In the genomic region with DNA sequence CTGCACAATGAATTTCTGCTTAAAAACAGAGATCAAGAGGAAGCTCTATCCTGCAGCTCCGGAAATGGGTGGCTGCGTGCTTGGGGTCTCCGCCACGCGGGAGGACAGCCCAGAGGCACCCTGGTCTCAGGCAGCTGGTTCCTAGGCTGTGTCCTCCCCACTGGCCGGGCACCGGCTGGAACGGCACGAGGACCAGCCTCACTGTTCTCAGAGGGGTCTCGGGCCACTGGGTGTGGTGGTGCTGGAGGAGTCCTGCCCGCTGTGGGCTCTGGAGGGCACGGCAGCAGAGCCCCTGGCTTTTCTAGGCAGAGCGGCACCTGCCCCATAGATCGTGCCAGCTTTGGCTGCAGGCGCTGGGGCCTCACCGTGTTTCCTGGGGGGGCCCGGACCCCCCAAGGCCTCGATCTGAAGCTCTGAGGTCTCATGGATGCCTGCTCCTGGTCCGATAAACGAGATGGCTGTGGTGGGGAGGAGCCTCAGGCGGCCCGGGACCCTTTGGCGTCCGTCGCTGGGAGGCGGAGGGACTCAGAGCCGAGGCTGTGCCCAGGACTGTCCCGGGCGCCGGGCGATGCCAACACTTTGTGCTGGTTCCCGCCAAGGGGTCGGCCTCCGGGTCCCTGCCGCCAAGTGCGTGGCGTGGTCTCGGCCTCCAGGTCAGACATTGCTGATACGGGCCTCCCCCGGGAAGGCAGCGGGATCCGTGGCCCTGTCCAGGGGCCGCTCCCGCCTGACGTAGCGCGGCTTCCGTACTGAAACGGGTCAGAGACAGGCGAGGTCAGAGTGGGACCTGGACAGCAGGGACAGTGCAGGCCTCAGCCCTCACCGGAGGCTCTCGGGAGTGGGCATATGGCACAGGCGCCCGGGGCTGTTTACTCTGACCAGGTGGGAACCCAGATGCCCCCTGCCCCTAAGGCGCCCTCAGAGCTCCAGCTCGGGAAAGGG, we compare ENCODE assay signal across 20 cellular contexts. TPM values are rescaled to one million over a fixed set of nuclear protein-coding genes. Genes with fewer than 3 reads are reported as not detected.
DNase-seq lines count a peak whose midpoint lies in the region; ATAC-seq, FAIRE-seq and TF ChIP-seq lines count a peak whose summit lies in the region.
"Had no signal": no experiment of that assay in that cellular context is flagged by ENCODE, and none has a peak within 500 bp of the region (broad histone marks: within the 10 kb centered on the region; RNA-seq: fewer than 3 reads in every experiment).

No MANE protein-coding gene starts in this region.

- H3K79me2 ChIP-seq in SK-N-SH (ENCODE audit: insufficient read depth) = no peaks in the 10 kb centered on the region
- no peaks in the 10 kb centered on the region for H3K79me2 ChIP-seq in hepatocyte

- CTCF ChIA-PET in SK-N-SH (lab: Yijun Ruan, JAX) = interaction anchor here (1.7 kb wide), 1 partner anchor 18 kb away, joined by 5 read pairs; no protein-coding TSS in a partner anchor
- CTCF ChIA-PET in RWPE1 (lab: Yijun Ruan, JAX) = interaction anchor here (0.9 kb wide), 1 partner anchor 10 kb away, joined by 3 read pairs; no protein-coding TSS in a partner anchor

- H2AFZ ChIP-seq in SK-N-SH (ENCODE audit: low read depth) (no peak overlapping the region), hepatocyte (no peak overlapping the region)
- H2AFZ ChIP-seq: neural progenitor cell had no signal

- no peak for ATAC-seq in SK-N-SH treated with all-trans-retinoic acid at 6 μM for 48 hours
- no peak for ATAC-seq in gastrocnemius medialis
- no peak for ATAC-seq in HG02642 (IDR thresholded peaks at IDR 0.05; ENCODE audit: poor library complexity, unreplicated experiment)
- ATAC-seq: activated T-helper 17 cell treated with anti-CD3 and anti-CD28 coated beads, Interleukin-2, amount 50 U/mL, for 72 hours had no signal

- in situ Hi-C loops in gastrocnemius medialis (cut with MboI; ENCODE audit: low sequenced_read_pairs in 4 of 4) = no loop called here

- no peaks in the 10 kb centered on the region for H4K20me1 ChIP-seq in SK-N-SH (ENCODE audit: insufficient read depth)
- H4K20me1 ChIP-seq in hepatocyte (ENCODE audit: insufficient read depth, poor library complexity, severe bottlenecking) = no peaks in the 10 kb centered on the region

- no peaks in the 10 kb centered on the region for H3F3A ChIP-seq in SK-N-SH (replicated peaks; ENCODE audit: insufficient read depth)

- intact Hi-C loops in gastrocnemius medialis (cut with DNase I; ENCODE audit: low total_unique reads) = no loop called here

- no peaks in the 10 kb centered on the region for H3K27me3 ChIP-seq in SK-N-SH (ENCODE audit: insufficient read depth)
- H3K27me3 ChIP-seq in hepatocyte = no peaks in the 10 kb centered on the region
- peaks cover 0 to 3% (median 0%) of the 10 kb centered on the region in 3 donors for H3K27me3 ChIP-seq in gastrocnemius medialis

- H3K4me2 ChIP-seq in SK-N-SH = no peak overlapping the region
- H3K4me2 ChIP-seq in hepatocyte = no peak overlapping the region
- H3K4me2 ChIP-seq: neural progenitor cell had no signal

- TF ChIP-seq EP300 in SK-N-SH (IDR thresholded peaks at IDR 0.05; ENCODE audit: borderline replicate concordance in 1 of 2, low read depth in 1 of 2, low read length in 1 of 2) = no peak

- peaks cover 5% of the 10 kb centered on the region for H3K27me3 Mint-ChIP-seq in nephron progenitor cell (ENCODE audit: low read depth, poor library complexity)
- H3K27me3 Mint-ChIP-seq: activated CD4-positive, alpha-beta T cell treated with anti-CD3 and anti-CD28 coated beads, Interleukin-2, amount 10 ng/mL, durations not matched to agents 7 days and 5 days; activated T-helper 17 cell treated with anti-CD3 and anti-CD28 coated beads, Interleukin-2, amount 50 U/mL, for 72 hours; CD4-positive, CD25-positive, alpha-beta regulatory T cell had no signal

- POLR2A ChIA-PET in SK-N-SH (lab: Yijun Ruan, JAX) = no interaction called here
- POLR2A ChIA-PET in RWPE1 (lab: Yijun Ruan, JAX; ENCODE audit: low non-redundant PET) = no interaction called here

- WGBS in SK-N-SH (ENCODE audit: low lambda C conversion rate) = 100% methylated on average over 5 of the region's 56 CpGs
- WGBS in hepatocyte (ENCODE audit: low lambda C conversion rate, missing lambda C conversion rate) = 95% methylated on average over 55 of the region's 56 CpGs

- peaks cover 5% of the 10 kb centered on the region for H3K4me1 Mint-ChIP-seq in nephron progenitor cell
- H3K4me1 Mint-ChIP-seq: activated T-helper 17 cell treated with anti-CD3 and anti-CD28 coated beads, Interleukin-2, amount 50 U/mL, for 72 hours; neural progenitor cell had no signal

- no peak overlapping the region for H3K9ac ChIP-seq in SK-N-SH
- H3K9ac ChIP-seq: neural progenitor cell had no signal

- H3K4me1 ChIP-seq in SK-N-SH (ENCODE audit: control insufficient read depth in 1 of 2, insufficient read depth in 2 of 2, low read depth in 1 of 2, low read length in 1 of 2) = peaks cover 4 to 18% of the 10 kb centered on the region in 2 experiments; a peak in 2 of 4 replicates
- H3K4me1 ChIP-seq in hepatocyte (ENCODE audit: insufficient read depth) = peaks cover 13% of the 10 kb centered on the region
- H3K4me1 ChIP-seq in gastrocnemius medialis = peaks cover 0 to 12% of the 10 kb centered on the region in 2 donors

- H3K4me3 ChIP-seq in SK-N-SH (ENCODE audit: low read depth in 2 of 2, low read length in 1 of 2) (no peak overlapping the region), hepatocyte (no peak overlapping the region), gastrocnemius medialis (no peak overlapping the region)
- H3K4me3 ChIP-seq: neural progenitor cell had no signal

- peak; percentile 24 for DNase-seq in SK-N-SH
- DNase-seq in RWPE1 (ENCODE audit: low spot score) = no peak
- peak; percentile 8 for DNase-seq in hepatocyte (ENCODE audit: low spot score)
- peak; percentile 1 to 10 for DNase-seq in gastrocnemius medialis
- DNase-seq in GM12891 (ENCODE audit: insufficient read length, low spot score) = no peak
- DNase-seq in nephron progenitor cell = no peak
- DNase-seq: activated CD4-positive, alpha-beta T cell treated with anti-CD3 and anti-CD28 coated beads, Interleukin-2, amount 10 ng/mL, durations not matched to agents 7 days and 5 days; CD4-positive, CD25-positive, alpha-beta regulatory T cell; cortex of kidney; HCEC 1CT; MM.1S; small intestine; stimulated activated naive CD4-positive, alpha-beta T cell treated with Interleukin-2 at 50 U/mL for 16 hours; T-helper 2 cell had no signal

- TF ChIP-seq POLR2A in gastrocnemius medialis (IDR thresholded peaks at IDR 0.05) (no peak), GM12891 (IDR thresholded peaks at IDR 0.05; ENCODE audit: low read depth, low read length) (no peak)

- FAIRE-seq in GM12891 (lab: Jason Lieb, UNC) = no peak
- FAIRE-seq: astrocyte, small intestine had no signal

- H3K9me3 ChIP-seq in SK-N-SH (no peaks in the 10 kb centered on the region), hepatocyte (ENCODE audit: low read depth) (no peaks in the 10 kb centered on the region), gastrocnemius medialis (no peaks in the 10 kb centered on the region)

- H3K27ac Mint-ChIP-seq in nephron progenitor cell = no peak overlapping the region
- H3K27ac Mint-ChIP-seq: activated CD4-positive, alpha-beta T cell treated with anti-CD3 and anti-CD28 coated beads, Interleukin-2, amount 10 ng/mL, durations not matched to agents 7 days and 5 days; activated T-helper 17 cell treated with anti-CD3 and anti-CD28 coated beads, Interleukin-2, amount 50 U/mL, for 72 hours; CD4-positive, CD25-positive, alpha-beta regulatory T cell had no signal

- TF ChIP-seq RAD21 in SK-N-SH (IDR thresholded peaks at IDR 0.05; ENCODE audit: low read length) = no peak

- no peak for TF ChIP-seq CTCF in SK-N-SH (IDR thresholded peaks at IDR 0.05)
- no peak for TF ChIP-seq CTCF in RWPE1 (conservative IDR thresholded peaks at IDR 0.05; ENCODE audit: low read depth)
- no peak for TF ChIP-seq CTCF in hepatocyte (IDR thresholded peaks at IDR 0.05; ENCODE audit: poor library complexity)
- TF ChIP-seq CTCF in gastrocnemius medialis (IDR thresholded peaks at IDR 0.05 in 4 of 5, conservative IDR thresholded peaks at IDR 0.05 in 1 of 5) = no peak
- TF ChIP-seq CTCF in nephron progenitor cell (IDR thresholded peaks at IDR 0.05) = no peak

- H3K36me3 ChIP-seq in SK-N-SH (replicated peaks in 1 of 2; ENCODE audit: control insufficient read depth in 1 of 2, insufficient read depth in 2 of 2, low read length in 1 of 2) (no peaks in the 10 kb centered on the region), hepatocyte (replicated peaks; ENCODE audit: insufficient read depth, low read depth) (no peaks in the 10 kb centered on the region), gastrocnemius medialis (no peaks in the 10 kb centered on the region)
- H3K36me3 ChIP-seq: neural progenitor cell had no signal

- H3K27ac ChIP-seq in SK-N-SH (ENCODE audit: low read depth in 2 of 2, low read length in 1 of 2) (no peak overlapping the region), RWPE1 (peak overlapping the region; percentile 10; the same call in 1 of the 2 replicates), hepatocyte (no peak overlapping the region), gastrocnemius medialis (no peak overlapping the region)
- H3K27ac ChIP-seq: 22Rv1, neural progenitor cell had no signal

- H3K9me2 ChIP-seq in SK-N-SH (no peaks in the 10 kb centered on the region), hepatocyte (replicated peaks; ENCODE audit: insufficient read depth) (no peaks in the 10 kb centered on the region)

- H3K36me3 Mint-ChIP-seq in nephron progenitor cell (ENCODE audit: low read depth) = no peaks in the 10 kb centered on the region
- H3K36me3 Mint-ChIP-seq: CD4-positive, CD25-positive, alpha-beta regulatory T cell had no signal

- H3K4me3 Mint-ChIP-seq in nephron progenitor cell = no peak overlapping the region
- H3K4me3 Mint-ChIP-seq: activated CD4-positive, alpha-beta T cell treated with anti-CD3 and anti-CD28 coated beads, Interleukin-2, amount 10 ng/mL, durations not matched to agents 7 days and 5 days; activated T-helper 17 cell treated with anti-CD3 and anti-CD28 coated beads, Interleukin-2, amount 50 U/mL, for 72 hours; CD4-positive, CD25-positive, alpha-beta regulatory T cell; neural progenitor cell had no signal

- no peaks in the 10 kb centered on the region for H3K9me3 Mint-ChIP-seq in nephron progenitor cell
- H3K9me3 Mint-ChIP-seq: activated CD4-positive, alpha-beta T cell treated with anti-CD3 and anti-CD28 coated beads, Interleukin-2, amount 10 ng/mL, durations not matched to agents 7 days and 5 days; activated T-helper 17 cell treated with anti-CD3 and anti-CD28 coated beads, Interleukin-2, amount 50 U/mL, for 72 hours; CD4-positive, CD25-positive, alpha-beta regulatory T cell; neural progenitor cell had no signal

RNA-seq across cellular contexts. Expression of gene RNF223, which starts 8.4 kb away (rescaled TPM):
- polyA plus RNA-seq in SK-N-SH (2012; rRNA removed) (not detected in 2 replicates), hepatocyte (0.88 and 2.6 TPM in 2 replicates)
- polyA plus RNA-seq in SK-N-SH (2012; cell fraction: cytosol; rRNA removed) = not detected in 2 replicates
- polyA plus RNA-seq in SK-N-SH (2012; cell fraction: nucleus; rRNA removed) = 0.04 TPM in 1 of 2 replicates, not detected in the other
- total RNA-seq in hepatocyte (0.08 and 0.43 TPM in 2 replicates), gastrocnemius medialis (not detected)
- 0.08 TPM for polyA plus RNA-seq in GM12891 (2012; ENCODE audit: low read depth, missing spikeins)
- total RNA-seq: activated CD4-positive, alpha-beta T cell treated with anti-CD3 and anti-CD28 coated beads, Interleukin-2, amount 10 ng/mL, durations not matched to agents 7 days and 5 days; activated T-helper 17 cell treated with anti-CD3 and anti-CD28 coated beads, Interleukin-2, amount 50 U/mL, for 72 hours; CD4-positive, CD25-positive, alpha-beta regulatory T cell had no signal
- polyA plus RNA-seq: CD4-positive, CD25-positive, alpha-beta regulatory T cell had no signal

RNA-seq across cellular contexts. Expression of gene C1orf159, which starts 33.4 kb away (rescaled TPM):
- 10.1 and 10.2 TPM in 2 replicates for polyA plus RNA-seq in SK-N-SH (2012; rRNA removed)
- polyA plus RNA-seq in SK-N-SH (2012; cell fraction: cytosol; rRNA removed) = 3.0 and 4.9 TPM in 2 replicates
- polyA plus RNA-seq in SK-N-SH (2012; cell fraction: nucleus; rRNA removed) = 57.7 and 66.0 TPM in 2 replicates
- 7.1 and 9.2 TPM in 2 replicates for total RNA-seq in hepatocyte
- polyA plus RNA-seq in hepatocyte = 21.7 and 25.1 TPM in 2 replicates
- total RNA-seq in gastrocnemius medialis = 1 to 10 TPM; 2.8 to 6.4 (median 5.3) TPM
- 7.1 TPM for polyA plus RNA-seq in GM12891 (2012; ENCODE audit: low read depth, missing spikeins)

Comparison
In these comparisons a context has a peak if more than half of its experiments do, and no peak if none do; other contexts are left out.
1. DNase-seq: peak in SK-N-SH (single experiment), hepatocyte (single experiment) and gastrocnemius medialis (2 of 2); none in RWPE1 (single experiment), GM12891 (single experiment) and nephron progenitor cell (single experiment).